Comparison of ENCODE assay signal across 9 cellular contexts in genomic region chr10:124648738-124649137, GRCh38.
DNase-seq lines count a peak whose midpoint lies in the region; ATAC-seq, FAIRE-seq and TF ChIP-seq lines count a peak whose summit lies in the region.
"Had no signal": no experiment of that assay in that cellular context is flagged by ENCODE, and none has a peak within 500 bp of the region (broad histone marks: within the 10 kb centered on the region; RNA-seq: fewer than 3 reads in every experiment).

No MANE protein-coding gene starts in this region.

- BruUV-seq in HepG2 (replicated peaks; lab: Mats Ljungman, UMichigan) = no TSS peak

- no peak overlapping the region for H2AFZ ChIP-seq in HepG2 (ENCODE audit: low read length)

- no peak for TF ChIP-seq CTCF in liver (IDR thresholded peaks at IDR 0.05; ENCODE audit: low read depth, low read length, missing input control)
- no peak for TF ChIP-seq CTCF in HepG2 (CRISPR knock-in tag; IDR thresholded peaks at IDR 0.05)
- no peak for TF ChIP-seq CTCF in retinal pigment epithelial cell (conservative IDR thresholded peaks at IDR 0.05; ENCODE audit: low read depth, low read length)

- no peaks in the 10 kb centered on the region for H3K36me3 Mint-ChIP-seq in activated naive CD8-positive, alpha-beta T cell treated with anti-CD3 and anti-CD28 coated beads, Interleukin-2, amount 50 U/mL, for 24 hours (ENCODE audit: low read depth)

- H3K4me1 Mint-ChIP-seq in activated naive CD8-positive, alpha-beta T cell treated with anti-CD3 and anti-CD28 coated beads, Interleukin-2, amount 50 U/mL, for 24 hours = peaks cover 83% of the 10 kb centered on the region

- no peaks in the 10 kb centered on the region for H3K79me2 ChIP-seq in HepG2 (ENCODE audit: insufficient read depth, low read length)

- WGBS in liver = 63% methylated on average over 9 of the region's 9 CpGs
- WGBS in HepG2 (ENCODE audit: low lambda C conversion rate) = 88% methylated on average over 9 of the region's 9 CpGs

- intact Hi-C loops in HepG2 (cut with micrococcal nuclease; ENCODE audit: unreplicated experiment) = no loop called here
- intact Hi-C loops in Right ventricle myocardium inferior (cut with DNase I) = loop anchor here (5.0 kb wide), 1 partner anchor 94 kb away; the partner anchor contains the start of gene FAM53B

- peak overlapping the region; percentile 65 for H3K27ac Mint-ChIP-seq in activated naive CD8-positive, alpha-beta T cell treated with anti-CD3 and anti-CD28 coated beads, Interleukin-2, amount 50 U/mL, for 24 hours

- peaks cover 4 to 35% (median 22%) of the 10 kb centered on the region in 4 donors for H3K4me1 ChIP-seq in liver (ENCODE audit: control insufficient read depth in 4 of 4, insufficient read depth in 4 of 4, low read length in 3 of 4)
- H3K4me1 ChIP-seq in HepG2 (ENCODE audit: insufficient read depth, low read length) = peaks cover 53% of the 10 kb centered on the region

- TF ChIP-seq RAD21 in liver (IDR thresholded peaks at IDR 0.05) (no peak), HepG2 (CRISPR knock-in tag; IDR thresholded peaks at IDR 0.05) (no peak)

- H3K27me3 Mint-ChIP-seq in activated naive CD8-positive, alpha-beta T cell treated with anti-CD3 and anti-CD28 coated beads, Interleukin-2, amount 50 U/mL, for 24 hours = no peaks in the 10 kb centered on the region

- peak overlapping the region; percentile 8 for H3K4me3 Mint-ChIP-seq in activated naive CD8-positive, alpha-beta T cell treated with anti-CD3 and anti-CD28 coated beads, Interleukin-2, amount 50 U/mL, for 24 hours

- H3K9ac ChIP-seq in liver (ENCODE audit: low read depth in 1 of 2, low read length in 2 of 2) (no peak overlapping the region), HepG2 (ENCODE audit: insufficient read depth, low read depth, low read length) (no peak overlapping the region)

- DNase-seq in HepG2 (ENCODE audit: low spot score) (no peak), SHP77 treated with DMSO at 0.1 percent for 48 hours (lab: John Stamatoyannopoulos, UW) (peak; percentile 91), Right ventricle myocardium inferior (ENCODE audit: missing footprints) (peak; percentile 92), retinal pigment epithelial cell (ENCODE audit: low read depth) (peak; percentile 43), cerebellum (ENCODE audit: low spot score) (no peak)
- DNase-seq in activated naive CD8-positive, alpha-beta T cell treated with anti-CD3 and anti-CD28 coated beads, Interleukin-2, amount 50 U/mL, for 24 hours = peak; percentile 56

- H3K9me3 ChIP-seq in liver (ENCODE audit: control insufficient read depth in 4 of 4, low read length in 3 of 4) (no peaks in the 10 kb centered on the region), HepG2 (ENCODE audit: low read length) (no peaks in the 10 kb centered on the region)

- no peak for FAIRE-seq in HepG2 (lab: Jason Lieb, UNC)

- TF ChIP-seq EP300 in HepG2 (IDR thresholded peaks at IDR 0.05; ENCODE audit: low read depth in 2 of 2, low read length in 2 of 2) = no peak
- no peak for TF ChIP-seq EP300 in HepG2 (CRISPR knock-in tag; IDR thresholded peaks at IDR 0.05; ENCODE audit: borderline replicate concordance)

- H4K20me1 ChIP-seq in HepG2 (ENCODE audit: insufficient read depth, low read length) = peaks cover 6% of the 10 kb centered on the region; the same call in 1 of the 2 replicates

- H3K27ac ChIP-seq in liver (ENCODE audit: low read depth in 1 of 2, low read length in 2 of 2) (peak overlapping the region; percentile 43 to 48), HepG2 (ENCODE audit: extremely low read length, insufficient read depth, low read length) (no peak overlapping the region)
- H3K27ac ChIP-seq: C4-2B had no signal

- no peak overlapping the region for H3K4me2 ChIP-seq in HepG2 (ENCODE audit: low read depth, low read length)

- no peaks in the 10 kb centered on the region for H3K27me3 ChIP-seq in liver (ENCODE audit: control insufficient read depth in 4 of 4, insufficient read depth in 4 of 4, low read length in 3 of 4)
- no peaks in the 10 kb centered on the region for H3K27me3 ChIP-seq in HepG2 (ENCODE audit: control insufficient read depth in 1 of 2, insufficient read depth in 2 of 2, low read length in 2 of 2)

- H3K9me3 Mint-ChIP-seq in activated naive CD8-positive, alpha-beta T cell treated with anti-CD3 and anti-CD28 coated beads, Interleukin-2, amount 50 U/mL, for 24 hours = no peaks in the 10 kb centered on the region

- CTCF ChIA-PET in HepG2 (lab: Yijun Ruan, JAX; ENCODE audit: low intra/inter-chr PET ratio, low total read pairs) = no interaction called here

- TF ChIP-seq POLR2A in HepG2 (IDR thresholded peaks at IDR 0.05; ENCODE audit: insufficient read depth in 1 of 2, low read depth in 2 of 2, low read length in 2 of 2) = no peak

- H3K36me3 ChIP-seq in liver (ENCODE audit: control insufficient read depth in 4 of 4, insufficient read depth in 3 of 4, low read depth in 1 of 4, low read length in 3 of 4) (no peaks in the 10 kb centered on the region), HepG2 (replicated peaks in 1 of 2; ENCODE audit: control insufficient read depth in 1 of 2, insufficient read depth in 2 of 2, low read length in 2 of 2) (peaks cover 0 to 2% of the 10 kb centered on the region in 2 experiments; a peak in 3 of 5 replicates)

- in situ Hi-C loops in HepG2 (cut with HindIII; ENCODE audit: extremely low pct_ligation_motif_present, low pct_unique_long_range_greater_than_20kb) = no loop called here

- no peak overlapping the region for H3K4me3 ChIP-seq in liver (ENCODE audit: low read depth in 1 of 3, low read length in 3 of 3)
- H3K4me3 ChIP-seq in HepG2 (replicated peaks in 1 of 3; ENCODE audit: insufficient read depth in 1 of 3, low read depth in 2 of 3, low read length in 3 of 3) = no peak overlapping the region
- H3K4me3 ChIP-seq in retinal pigment epithelial cell (ENCODE audit: low read length) = no peak overlapping the region

- ATAC-seq in HepG2 (no peak), Right ventricle myocardium inferior (peak; percentile 55), GM18511 (IDR thresholded peaks at IDR 0.05; ENCODE audit: unreplicated experiment) (no peak)
- ATAC-seq in activated naive CD8-positive, alpha-beta T cell treated with anti-CD3 and anti-CD28 coated beads, Interleukin-2, amount 50 U/mL, for 24 hours = peak; percentile 59

- POLR2A ChIA-PET in HepG2 (lab: Yijun Ruan, JAX) = no interaction called here

TF ChIP-seq in liver, 16 proteins besides CTCF, POLR2A, EP300 and RAD21:
- TF ChIP-seq HNF4A (conservative IDR thresholded peaks at IDR 0.05) (peak in 1 of 2 donors; percentile 11), RXRA (IDR thresholded peaks at IDR 0.05) (no peak), GABPA (IDR thresholded peaks at IDR 0.05 in 1 of 2, conservative IDR thresholded peaks at IDR 0.05 in 1 of 2) (no peak), NR2F2 (IDR thresholded peaks at IDR 0.05) (peak; percentile 22)
TF ChIP-seq in liver: peak in this region for 2.

TF ChIP-seq in HepG2, 621 proteins besides CTCF, POLR2A, EP300 and RAD21 (continues in another document):
- TF ChIP-seq PLRG1 (conservative IDR thresholded peaks at IDR 0.05) (no peak), HNF4A (CRISPR knock-in tag; IDR thresholded peaks at IDR 0.05) (no peak), HOXA5 (CRISPR knock-in tag; IDR thresholded peaks at IDR 0.05) (no peak), ZXDC (CRISPR knock-in tag; IDR thresholded peaks at IDR 0.05) (no peak), HNRNPH1 (optimal IDR thresholded peaks at IDR 0.05; ENCODE audit: low read depth, low read length) (no peak), PTBP1 (IDR thresholded peaks at IDR 0.05; ENCODE audit: low read depth, low read length, poor library complexity, severe bottlenecking) (no peak), ZNF263 (CRISPR knock-in tag; IDR thresholded peaks at IDR 0.05) (no peak), IKZF1 (IDR thresholded peaks at IDR 0.05) (no peak), ZNF414 (CRISPR knock-in tag; IDR thresholded peaks at IDR 0.05) (no peak), ZBTB21 (CRISPR knock-in tag; IDR thresholded peaks at IDR 0.05) (no peak)

Comparison
In these comparisons a context has a peak if more than half of its experiments do, and no peak if none do; other contexts are left out.
1. ATAC-seq: peak in activated naive CD8-positive, alpha-beta T cell treated with anti-CD3 and anti-CD28 coated beads, Interleukin-2, amount 50 U/mL, for 24 hours (single experiment) and Right ventricle myocardium inferior (single experiment); none in HepG2 (single experiment) and GM18511 (single experiment).
2. DNase-seq: peak in SHP77 treated with DMSO at 0.1 percent for 48 hours (single experiment), activated naive CD8-positive, alpha-beta T cell treated with anti-CD3 and anti-CD28 coated beads, Interleukin-2, amount 50 U/mL, for 24 hours (single experiment), Right ventricle myocardium inferior (single experiment) and retinal pigment epithelial cell (single experiment); none in HepG2 (single experiment) and cerebellum (single experiment).